In genomic region chr1:227789042-227789880, GRCh38 we compare ENCODE assay signal across 8 cellular contexts. TPM values are rescaled to one million over a fixed set of nuclear protein-coding genes. Genes with fewer than 3 reads are reported as not detected.
A peak's percentile ranks its signal among the peaks of the same experiment; 100 is the strongest.
DNase-seq lines count a peak whose midpoint lies in the region; ATAC-seq, FAIRE-seq and TF ChIP-seq lines count a peak whose summit lies in the region.

No MANE protein-coding gene starts in this region.

- no peak overlapping the region for H2AFZ ChIP-seq in fibroblast of lung (ENCODE audit: low read length)

- ATAC-seq in sciatic nerve (no peak), GM21381 (IDR thresholded peaks at IDR 0.05; ENCODE audit: unreplicated experiment) (no peak)

- FAIRE-seq in H54 (lab: Jason Lieb, UNC): no peak

- no peaks in the 10 kb centered on the region for H3K36me3 ChIP-seq in SJSA1
- H3K36me3 ChIP-seq in fibroblast of lung (ENCODE audit: control insufficient read depth, insufficient read depth, low read length): no peaks in the 10 kb centered on the region

- H3K79me2 ChIP-seq in fibroblast of lung (ENCODE audit: control insufficient read depth, insufficient read depth, low read length): no peaks in the 10 kb centered on the region

- DNase-seq in GM12864 (ENCODE audit: low read depth) (no peak), SJSA1 (ENCODE audit: low read depth in 1 of 2, low spot score in 2 of 2) (no peak), fibroblast of lung (ENCODE audit: low read depth in 2 of 2) (no peak), sciatic nerve (ENCODE audit: low spot score) (peak; percentile 59), GM20000 (ENCODE audit: low spot score) (no peak), NOMO-1 treated with dmso at 0.1 percent for 144 hours (lab: John Stamatoyannopoulos, UW; ENCODE audit: unreplicated experiment) (no peak), H54 (ENCODE audit: insufficient read length, low spot score) (no peak)

- H4K20me1 ChIP-seq in fibroblast of lung (ENCODE audit: control insufficient read depth, extremely low read depth, insufficient read depth, low read length): no peaks in the 10 kb centered on the region

- TF ChIP-seq POLR2A in H54 (IDR thresholded peaks at IDR 0.05; ENCODE audit: low read depth, low read length): no peak

- no peaks in the 10 kb centered on the region for H3K9me3 ChIP-seq in SJSA1 (replicated peaks)
- H3K9me3 ChIP-seq in fibroblast of lung (ENCODE audit: control insufficient read depth, insufficient read depth, low read depth, low read length): no peaks in the 10 kb centered on the region

- TF ChIP-seq CTCF in GM12864 (IDR thresholded peaks at IDR 0.05; ENCODE audit: low read depth, low read length, missing control alignments) (no peak), fibroblast of lung (conservative IDR thresholded peaks at IDR 0.05 in 1 of 2, IDR thresholded peaks at IDR 0.05 in 1 of 2; ENCODE audit: low read depth in 1 of 2, low read length in 2 of 2) (peak in 1 of 2 donors; percentile 15), GM20000 (IDR thresholded peaks at IDR 0.05; ENCODE audit: extremely low read depth, missing control alignments) (no peak)

- H3K4me2 ChIP-seq in fibroblast of lung (ENCODE audit: extremely low read depth, insufficient read depth, low read length): peak overlapping the region; percentile 70

- peaks cover 36% of the 10 kb centered on the region for H3K4me1 ChIP-seq in SJSA1 (replicated peaks)
- H3K4me1 ChIP-seq in fibroblast of lung (ENCODE audit: control insufficient read depth, extremely low read depth, insufficient read depth, low read length): peaks cover 15% of the 10 kb centered on the region

- H3K27ac ChIP-seq in SJSA1 (no peak overlapping the region), fibroblast of lung (ENCODE audit: insufficient read depth, low read length) (no peak overlapping the region)

- H3K4me3 ChIP-seq in GM12864 (ENCODE audit: low read depth, low read length) (peak overlapping the region; percentile 65; the same call in 1 of the 2 replicates), SJSA1 (peak overlapping the region; percentile 64), fibroblast of lung (replicated peaks in 1 of 4; ENCODE audit: control extremely low read depth in 1 of 4, insufficient read depth in 1 of 4, low read depth in 3 of 4, low read length in 4 of 4) (peak overlapping the region; percentile 32 to 77 (median 50))

- H3K9ac ChIP-seq in fibroblast of lung (ENCODE audit: insufficient read depth, low read length): no peak overlapping the region

- intact Hi-C loops in sciatic nerve (cut with DNase I): no loop called here

- H3K27me3 ChIP-seq in SJSA1 (replicated peaks) (no peaks in the 10 kb centered on the region), fibroblast of lung (ENCODE audit: control insufficient read depth, insufficient read depth, low read length) (no peaks in the 10 kb centered on the region)

RNA-seq across cellular contexts. Expression of gene PRSS38, which starts 26.2 kb away (rescaled TPM):
- not detected in 2 replicates for total RNA-seq in SJSA1 (2014; rRNA removed; shearing (Covaris generic))
- total RNA-seq in fibroblast of lung (not detected in 2 replicates), sciatic nerve (not detected)
- not detected in 2 replicates for polyA plus RNA-seq in fibroblast of lung
- polyA plus RNA-seq in fibroblast of lung (2012): not detected in 2 replicates
- polyA minus RNA-seq in fibroblast of lung (ENCODE audit: low replicate concordance): not detected in 2 replicates

RNA-seq across cellular contexts. Expression of gene SNAP47, which starts 54.0 kb away (rescaled TPM):
- 43.3 and 51.2 TPM in 2 replicates for total RNA-seq in SJSA1 (2014; rRNA removed; shearing (Covaris generic))
- total RNA-seq in fibroblast of lung (53.4 and 66.9 TPM in 2 replicates), sciatic nerve (32.3 TPM)
- polyA plus RNA-seq in fibroblast of lung: 32.4 TPM in 2 replicates
- 26.6 and 30.2 TPM in 2 replicates for polyA plus RNA-seq in fibroblast of lung (2012)
- 22.3 and 40.1 TPM in 2 replicates for polyA minus RNA-seq in fibroblast of lung (ENCODE audit: low replicate concordance)

RNA-seq across cellular contexts. Expression of gene JMJD4, which starts 54.2 kb away (rescaled TPM):
- 25.0 and 28.8 TPM in 2 replicates for total RNA-seq in SJSA1 (2014; rRNA removed; shearing (Covaris generic))
- total RNA-seq in fibroblast of lung (26.4 and 26.7 TPM in 2 replicates), sciatic nerve (13.4 TPM)
- 12.1 and 13.4 TPM in 2 replicates for polyA plus RNA-seq in fibroblast of lung
- polyA plus RNA-seq in fibroblast of lung (2012): 17.4 and 22.8 TPM in 2 replicates
- polyA minus RNA-seq in fibroblast of lung (ENCODE audit: low replicate concordance): 54.1 and 64.4 TPM in 2 replicates
